In genomic region chr3:168991813-168992212, GRCh38 we compare ENCODE assay signal across 23 cellular contexts.
"Had no signal": no experiment of that assay in that cellular context is flagged by ENCODE, and none has a peak within 500 bp of the region (broad histone marks: within the 10 kb centered on the region; RNA-seq: fewer than 3 reads in every experiment).

No MANE protein-coding gene starts in this region.

- H3K4me3 ChIP-seq: breast epithelium, coronary artery, hepatocyte, pancreas, psoas muscle, right atrium auricular region, spleen, upper lobe of left lung had no signal

- ATAC-seq: activated T-cell treated with anti-CD3 and anti-CD28 coated beads, Interleukin-2, amount 50 U/mL, for 4 hours; natural killer cell; pancreas; psoas muscle had no signal

- DNase-seq: activated CD4-positive, alpha-beta T cell treated with anti-CD3 and anti-CD28 coated beads for 4 hours; activated CD4-positive, alpha-beta T cell treated with anti-CD3 and anti-CD28 coated beads, Interleukin-2, amount 50 U/mL, for 48 hours; activated CD4-positive, CD25-positive, alpha-beta regulatory T cell; activated CD8-positive, alpha-beta memory T cell treated with anti-CD3 and anti-CD28 coated beads, Interleukin-2, amount 50 U/mL, for 48 hours; activated naive CD4-positive, alpha-beta T cell treated with anti-CD3 and anti-CD28 coated beads for 36 hours; activated naive CD8-positive, alpha-beta T cell treated with anti-CD3 and anti-CD28 coated beads, Interleukin-2, amount 10 ng/mL, durations not matched to agents 7 days and 5 days; activated T-cell treated with anti-CD3 and anti-CD28 coated beads, Interleukin-2, amount 50 U/mL, for 4 hours; amniotic stem cell; endodermal cell; glutamatergic neuron; midbrain; natural killer cell; pancreas; psoas muscle; spleen; stimulated activated CD4-positive, alpha-beta T cell treated with anti-CD3 and anti-CD28 coated beads, Interleukin-4, amount 100 ng/mL, for 1 hour; stimulated activated naive CD4-positive, alpha-beta T cell treated with Interleukin-2 at 50 U/mL for 16 hours; T1000; upper lobe of left lung had no signal
